Comparison of ENCODE assay signal across 9 cellular contexts in the genomic region with DNA sequence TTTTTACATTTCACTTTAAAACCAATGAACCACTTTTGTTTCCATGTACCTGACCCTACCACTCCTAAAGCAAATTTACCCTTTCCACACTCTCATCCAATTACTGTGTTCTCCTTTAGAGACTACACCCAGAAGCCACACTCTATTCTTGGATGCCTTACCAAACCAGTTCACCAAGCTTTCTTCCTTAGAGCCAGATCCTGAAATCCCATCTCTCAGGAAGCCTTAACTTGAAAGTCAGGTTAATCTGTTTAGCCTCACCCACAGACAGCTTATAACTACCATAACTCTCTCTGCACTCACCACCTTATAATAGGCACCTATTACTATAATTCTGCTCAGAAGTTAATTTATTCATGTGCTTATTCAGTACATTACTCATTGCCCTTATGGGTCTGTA. TPM values are rescaled to one million over a fixed set of nuclear protein-coding genes. Genes with fewer than 3 reads are reported as not detected.
DNase-seq lines count a peak whose midpoint lies in the region; ATAC-seq and TF ChIP-seq lines count a peak whose summit lies in the region.
"Had no signal": no experiment of that assay in that cellular context is flagged by ENCODE, and none has a peak within 500 bp of the region (broad histone marks: within the 10 kb centered on the region; RNA-seq: fewer than 3 reads in every experiment).

No MANE protein-coding gene starts in this region.

- ATAC-seq in activated T-cell treated with anti-CD3 and anti-CD28 coated beads, Interleukin-2, amount 50 U/mL, for 4 hours, result no peak
- ATAC-seq in foreskin keratinocyte, result peak; percentile 19
- ATAC-seq in stimulated activated naive B cell treated with anti-CD40 and anti-IgM and Interleukin-4, amounts not matched to agents 10 μg/mL and 1 μg/mL and 100 μg/mL, for 72 hours (replicated peaks), result no peak

- H3K9me3 ChIP-seq in effector memory CD4-positive, alpha-beta T cell (ENCODE audit: control insufficient read depth, low read length), result no peaks in the 10 kb centered on the region

- H3K27me3 ChIP-seq in foreskin keratinocyte, result no peaks in the 10 kb centered on the region
- no peaks in the 10 kb centered on the region for H3K27me3 ChIP-seq in effector memory CD4-positive, alpha-beta T cell (replicated peaks; ENCODE audit: control insufficient read depth, insufficient read depth, low read length, poor library complexity, severe bottlenecking)

- no peak for TF ChIP-seq CTCF in WI38 (IDR thresholded peaks at IDR 0.05; ENCODE audit: low read depth, low read length)
- TF ChIP-seq CTCF in foreskin keratinocyte (conservative IDR thresholded peaks at IDR 0.05), result no peak

- no peak overlapping the region for H3K27ac Mint-ChIP-seq in stimulated activated naive B cell treated with anti-CD40 and anti-IgM and Interleukin-4, amounts not matched to agents 10 μg/mL and 1 μg/mL and 100 μg/mL, for 72 hours

- peaks cover 60% of the 10 kb centered on the region for H3K4me1 Mint-ChIP-seq in activated T-cell treated with anti-CD3 and anti-CD28 coated beads, Interleukin-2, amount 50 U/mL, for 4 hours (ENCODE audit: low read depth)
- peaks cover 19 to 58% of the 10 kb centered on the region in 2 donors for H3K4me1 Mint-ChIP-seq in stimulated activated naive B cell treated with anti-CD40 and anti-IgM and Interleukin-4, amounts not matched to agents 10 μg/mL and 1 μg/mL and 100 μg/mL, for 72 hours

- peaks cover 47% of the 10 kb centered on the region for H3K36me3 Mint-ChIP-seq in activated T-cell treated with anti-CD3 and anti-CD28 coated beads, Interleukin-2, amount 50 U/mL, for 4 hours (ENCODE audit: insufficient read depth)
- H3K36me3 Mint-ChIP-seq in stimulated activated naive B cell treated with anti-CD40 and anti-IgM and Interleukin-4, amounts not matched to agents 10 μg/mL and 1 μg/mL and 100 μg/mL, for 72 hours, result peaks cover 41 to 59% of the 10 kb centered on the region in 2 donors

- H3K27me3 Mint-ChIP-seq in activated T-cell treated with anti-CD3 and anti-CD28 coated beads, Interleukin-2, amount 50 U/mL, for 4 hours (ENCODE audit: low read depth), result no peaks in the 10 kb centered on the region
- H3K27me3 Mint-ChIP-seq in stimulated activated naive B cell treated with anti-CD40 and anti-IgM and Interleukin-4, amounts not matched to agents 10 μg/mL and 1 μg/mL and 100 μg/mL, for 72 hours, result no peaks in the 10 kb centered on the region

- no peaks in the 10 kb centered on the region for H3K9me3 Mint-ChIP-seq in activated T-cell treated with anti-CD3 and anti-CD28 coated beads, Interleukin-2, amount 50 U/mL, for 4 hours
- no peaks in the 10 kb centered on the region for H3K9me3 Mint-ChIP-seq in stimulated activated naive B cell treated with anti-CD40 and anti-IgM and Interleukin-4, amounts not matched to agents 10 μg/mL and 1 μg/mL and 100 μg/mL, for 72 hours

- H3K36me3 ChIP-seq in effector memory CD4-positive, alpha-beta T cell (ENCODE audit: control insufficient read depth, insufficient read depth, low read length), result peaks cover 36% of the 10 kb centered on the region

- H3K4me3 ChIP-seq in WI38 (ENCODE audit: low read depth, low read length), result peak overlapping the region; percentile 27
- H3K4me3 ChIP-seq in effector memory CD4-positive, alpha-beta T cell (ENCODE audit: insufficient read depth, low read depth, low read length, poor library complexity, severe bottlenecking), result no peak overlapping the region

- peak overlapping the region; percentile 19 for H3K27ac ChIP-seq in foreskin keratinocyte
- no peak overlapping the region for H3K27ac ChIP-seq in effector memory CD4-positive, alpha-beta T cell (ENCODE audit: insufficient read depth, low read length, poor library complexity, severe bottlenecking)

- no peak for DNase-seq in activated T-cell treated with anti-CD3 and anti-CD28 coated beads, Interleukin-2, amount 50 U/mL, for 4 hours
- DNase-seq in activated T-cell treated with anti-CD3 and anti-CD28 coated beads, Interleukin-2, amount 50 U/mL, for 1 hour, result no peak
- DNase-seq in foreskin keratinocyte (peak in 1 of 2 donors; percentile 65), medulla oblongata (ENCODE audit: extremely low spot score) (no peak), NOMO-1 treated with dmso at 0.1 percent for 144 hours (lab: John Stamatoyannopoulos, UW; ENCODE audit: unreplicated experiment) (no peak)
- DNase-seq in stimulated activated naive B cell treated with anti-CD40 and anti-IgM and Interleukin-4, amounts not matched to agents 10 μg/mL and 1 μg/mL and 100 μg/mL, for 72 hours, result no peak
- no peak for DNase-seq in effector memory CD4-positive, alpha-beta T cell
- DNase-seq: COR-L47 had no signal

- H3K4me3 Mint-ChIP-seq in activated T-cell treated with anti-CD3 and anti-CD28 coated beads, Interleukin-2, amount 50 U/mL, for 4 hours, result peak overlapping the region; percentile 65
- H3K4me3 Mint-ChIP-seq in stimulated activated naive B cell treated with anti-CD40 and anti-IgM and Interleukin-4, amounts not matched to agents 10 μg/mL and 1 μg/mL and 100 μg/mL, for 72 hours, result peak overlapping the region; percentile 18 to 47

- peaks cover 24% of the 10 kb centered on the region for H3K4me1 ChIP-seq in foreskin keratinocyte
- peaks cover 27% of the 10 kb centered on the region for H3K4me1 ChIP-seq in effector memory CD4-positive, alpha-beta T cell (ENCODE audit: control insufficient read depth, insufficient read depth, low read length, poor library complexity, severe bottlenecking)

RNA-seq across cellular contexts. Expression of gene CSNK1A1, which starts 4.3 kb away (rescaled TPM):
- 100 to 1,000 TPM; 200 to 222 (median 212) TPM for total RNA-seq in activated T-cell treated with anti-CD3 and anti-CD28 coated beads, Interleukin-2, amount 50 U/mL, for 4 hours
- total RNA-seq in foreskin keratinocyte, result 283 and 324 TPM in 2 replicates
- polyA plus RNA-seq in foreskin keratinocyte, result 93.4 and 93.8 TPM in 2 replicates

RNA-seq across cellular contexts. Expression of gene ARHGEF37, which starts 34.3 kb away (rescaled TPM):
- under 1 TPM; 0.08 to 0.53 (median 0.52) TPM for total RNA-seq in activated T-cell treated with anti-CD3 and anti-CD28 coated beads, Interleukin-2, amount 50 U/mL, for 4 hours
- 2.6 and 2.7 TPM in 2 replicates for total RNA-seq in foreskin keratinocyte
- 0.96 and 1.2 TPM in 2 replicates for polyA plus RNA-seq in foreskin keratinocyte
